ENCODE assay signal across 15 cellular contexts in the genomic region with DNA sequence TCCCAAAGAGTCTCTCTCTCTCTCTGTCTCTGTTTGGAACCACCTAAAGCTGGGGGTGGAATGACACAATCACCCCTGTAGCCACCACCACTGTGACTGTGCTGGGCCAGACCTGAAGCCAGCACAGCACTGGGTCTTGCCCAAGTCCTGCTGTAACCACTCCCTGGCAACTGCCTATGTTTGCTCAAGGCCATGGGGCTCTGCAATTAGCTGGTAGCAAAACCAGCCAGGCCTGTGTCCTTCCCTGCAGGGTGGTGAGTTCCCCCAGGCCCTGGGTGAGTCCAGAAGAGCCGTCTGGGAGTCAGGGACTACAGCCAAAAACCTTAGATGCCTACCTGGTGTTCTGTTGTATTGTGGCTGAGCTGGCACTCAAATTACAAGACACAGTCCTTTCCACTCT. TPM values are rescaled to one million over a fixed set of nuclear protein-coding genes. Genes with fewer than 3 reads are reported as not detected.
DNase-seq lines count a peak whose midpoint lies in the region; ATAC-seq and TF ChIP-seq lines count a peak whose summit lies in the region.
"Had no signal": no experiment of that assay in that cellular context is flagged by ENCODE, and none has a peak within 500 bp of the region (broad histone marks: within the 10 kb centered on the region; RNA-seq: fewer than 3 reads in every experiment).

No MANE protein-coding gene starts in this region.

- H3K36me3 ChIP-seq in GM23248 (ENCODE audit: low read depth) (no peaks in the 10 kb centered on the region; the same call in 1 of the 2 replicates), SK-N-SH (replicated peaks in 1 of 2; ENCODE audit: control insufficient read depth in 1 of 2, insufficient read depth in 2 of 2, low read length in 1 of 2) (peaks cover 3 to 23% of the 10 kb centered on the region in 2 experiments)

- H3K79me2 ChIP-seq in GM23248 (ENCODE audit: insufficient read depth) (no peaks in the 10 kb centered on the region), SK-N-SH (ENCODE audit: insufficient read depth) (no peaks in the 10 kb centered on the region)

- no peaks in the 10 kb centered on the region for H3K4me1 Mint-ChIP-seq in neural crest cell
- H3K4me1 Mint-ChIP-seq: CD14-positive monocyte had no signal

- H3K27me3 Mint-ChIP-seq in neural crest cell (ENCODE audit: low read depth): no peaks in the 10 kb centered on the region
- H3K27me3 Mint-ChIP-seq: effector memory CD8-positive, alpha-beta T cell had no signal

- no peak for ATAC-seq in HG03159 (IDR thresholded peaks at IDR 0.05; ENCODE audit: unreplicated experiment)
- ATAC-seq: effector memory CD8-positive, alpha-beta T cell had no signal

- no peak for TF ChIP-seq RAD21 in SK-N-SH (IDR thresholded peaks at IDR 0.05; ENCODE audit: low read length)

- H2AFZ ChIP-seq in GM23248: no peak overlapping the region
- H2AFZ ChIP-seq in SK-N-SH (ENCODE audit: low read depth): no peak overlapping the region

- H3K4me3 ChIP-seq in GM23248 (no peak overlapping the region), SK-N-SH (ENCODE audit: low read depth in 2 of 2, low read length in 1 of 2) (no peak overlapping the region)
- H3K4me3 ChIP-seq: SJCRH30 had no signal

- H3K4me3 Mint-ChIP-seq in neural crest cell: no peak overlapping the region
- H3K4me3 Mint-ChIP-seq: CD14-positive monocyte; effector memory CD8-positive, alpha-beta T cell had no signal

- H3K9me2 ChIP-seq in GM23248 (ENCODE audit: insufficient read depth) (no peaks in the 10 kb centered on the region), SK-N-SH (no peaks in the 10 kb centered on the region)

- WGBS in GM23248 (ENCODE audit: low coverage in 1 of 2, low lambda C conversion rate in 2 of 2, missing lambda C conversion rate in 2 of 2), 2 experiments: 22 to 47% methylated on average over 1 of the region's 1 CpG
- 43% methylated on average over 1 of the region's 1 CpG for WGBS in SK-N-SH (ENCODE audit: low lambda C conversion rate)

- TF ChIP-seq EP300 in SK-N-SH (IDR thresholded peaks at IDR 0.05; ENCODE audit: borderline replicate concordance in 1 of 2, low read depth in 1 of 2, low read length in 1 of 2): no peak

- H3K4me2 ChIP-seq in GM23248 (ENCODE audit: unreplicated experiment) (no peak overlapping the region), SK-N-SH (no peak overlapping the region)

- H3K4me1 ChIP-seq in GM23248 (ENCODE audit: insufficient read depth): no peaks in the 10 kb centered on the region
- H3K4me1 ChIP-seq in SK-N-SH (ENCODE audit: control insufficient read depth in 1 of 2, insufficient read depth in 2 of 2, low read depth in 1 of 2, low read length in 1 of 2): peaks cover 0 to 15% of the 10 kb centered on the region in 2 experiments; a peak in 1 of 4 replicates
- H3K4me1 ChIP-seq: SJCRH30 had no signal

- TF ChIP-seq CTCF in neural crest cell (conservative IDR thresholded peaks at IDR 0.05) (no peak), SK-N-SH (IDR thresholded peaks at IDR 0.05) (no peak)

- in situ Hi-C loops in GM23248 (cut with MboI): loop anchor here (5.0 kb wide), 1 partner anchor 257 kb away; no protein-coding TSS in a partner anchor

- H3K27ac ChIP-seq in GM23248 (no peak overlapping the region), epithelial cell of prostate (peak overlapping the region; percentile 6), SK-N-SH (ENCODE audit: low read depth in 2 of 2, low read length in 1 of 2) (peak overlapping the region in 1 of 2 experiments; percentile 39; a peak in 1 of 4 replicates)
- H3K27ac ChIP-seq: SJCRH30, WERI-Rb-1 had no signal

- H4K20me1 ChIP-seq in GM23248 (ENCODE audit: insufficient read depth) (no peaks in the 10 kb centered on the region), SK-N-SH (ENCODE audit: insufficient read depth) (no peaks in the 10 kb centered on the region)

- peaks cover 6% of the 10 kb centered on the region for H3K36me3 Mint-ChIP-seq in neural crest cell (ENCODE audit: low read depth)

- no peaks in the 10 kb centered on the region for H3F3A ChIP-seq in GM23248 (ENCODE audit: insufficient read depth)
- no peaks in the 10 kb centered on the region for H3F3A ChIP-seq in SK-N-SH (replicated peaks; ENCODE audit: insufficient read depth)

- no peaks in the 10 kb centered on the region for H3K27me3 ChIP-seq in GM23248 (replicated peaks; ENCODE audit: insufficient read depth)
- no peaks in the 10 kb centered on the region for H3K27me3 ChIP-seq in SK-N-SH (ENCODE audit: insufficient read depth)
- H3K27me3 ChIP-seq: SJCRH30 had no signal

- H3K9me3 ChIP-seq in GM23248 (ENCODE audit: low read depth) (no peaks in the 10 kb centered on the region), SK-N-SH (no peaks in the 10 kb centered on the region)
- H3K9me3 ChIP-seq: SJCRH30 had no signal

- DNase-seq in GM23248 (peak; percentile 23), NCI-H69 (lab: John Stamatoyannopoulos, UW) (peak; percentile 98), epithelial cell of prostate (ENCODE audit: low read depth, low spot score) (peak; percentile 45), neural crest cell (ENCODE audit: low read depth, low spot score) (no peak), SK-N-SH (no peak), AG08395 (ENCODE audit: low spot score) (no peak), SKM-1 treated with dmso at 0.1 percent for 144 hours (lab: John Stamatoyannopoulos, UW; ENCODE audit: unreplicated experiment) (no peak)
- DNase-seq: activated T-cell treated with anti-CD3 and anti-CD28 coated beads, Interleukin-2, amount 50 U/mL, for 48 hours; effector memory CD8-positive, alpha-beta T cell; H7; SJCRH30; stimulated activated CD4-positive, alpha-beta T cell treated with anti-CD3 and anti-CD28 coated beads, Interleukin-4, amount 100 ng/mL, for 4 hours; WERI-Rb-1 had no signal

- POLR2A ChIA-PET in SK-N-SH (lab: Yijun Ruan, JAX): no interaction called here

- peak overlapping the region; percentile 53 for H3K27ac Mint-ChIP-seq in neural crest cell (ENCODE audit: unreplicated experiment)

- H3K9ac ChIP-seq in GM23248 (no peak overlapping the region), SK-N-SH (no peak overlapping the region)

- CTCF ChIA-PET in SK-N-SH (lab: Yijun Ruan, JAX): interaction anchor here (0.9 to 1.8 kb wide), 3 partner anchors 15 to 262 kb away, joined by 3 to 8 read pairs (median 3); no protein-coding TSS in a partner anchor

- no peaks in the 10 kb centered on the region for H3K9me3 Mint-ChIP-seq in neural crest cell
- H3K9me3 Mint-ChIP-seq: CD14-positive monocyte; effector memory CD8-positive, alpha-beta T cell had no signal

TF ChIP-seq in SK-N-SH, 30 proteins besides CTCF, POLR2A, EP300 and RAD21 (continues in another document):
- TF ChIP-seq, protein P1, sequence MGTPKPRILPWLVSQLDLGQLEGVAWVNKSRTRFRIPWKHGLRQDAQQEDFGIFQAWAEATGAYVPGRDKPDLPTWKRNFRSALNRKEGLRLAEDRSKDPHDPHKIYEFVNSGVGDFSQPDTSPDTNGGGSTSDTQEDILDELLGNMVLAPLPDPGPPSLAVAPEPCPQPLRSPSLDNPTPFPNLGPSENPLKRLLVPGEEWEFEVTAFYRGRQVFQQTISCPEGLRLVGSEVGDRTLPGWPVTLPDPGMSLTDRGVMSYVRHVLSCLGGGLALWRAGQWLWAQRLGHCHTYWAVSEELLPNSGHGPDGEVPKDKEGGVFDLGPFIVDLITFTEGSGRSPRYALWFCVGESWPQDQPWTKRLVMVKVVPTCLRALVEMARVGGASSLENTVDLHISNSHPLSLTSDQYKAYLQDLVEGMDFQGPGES (IDR thresholded peaks at IDR 0.05; ENCODE audit: low read depth, low read length): no peak
- TF ChIP-seq POLR2AphosphoS5 (IDR thresholded peaks at IDR 0.05; ENCODE audit: low read depth, low read length) (no peak), NFIC (IDR thresholded peaks at IDR 0.05; ENCODE audit: borderline replicate concordance) (no peak), FOXJ3 (CRISPR knock-in tag; IDR thresholded peaks at IDR 0.05) (no peak), GABPA (IDR thresholded peaks at IDR 0.05; ENCODE audit: low read depth) (no peak), FOXM1 (IDR thresholded peaks at IDR 0.05; ENCODE audit: low read depth) (no peak), TCF12 (IDR thresholded peaks at IDR 0.05) (no peak), RXRA (IDR thresholded peaks at IDR 0.05; ENCODE audit: borderline replicate concordance, low read depth) (no peak)
- TF ChIP-seq, protein P2, sequence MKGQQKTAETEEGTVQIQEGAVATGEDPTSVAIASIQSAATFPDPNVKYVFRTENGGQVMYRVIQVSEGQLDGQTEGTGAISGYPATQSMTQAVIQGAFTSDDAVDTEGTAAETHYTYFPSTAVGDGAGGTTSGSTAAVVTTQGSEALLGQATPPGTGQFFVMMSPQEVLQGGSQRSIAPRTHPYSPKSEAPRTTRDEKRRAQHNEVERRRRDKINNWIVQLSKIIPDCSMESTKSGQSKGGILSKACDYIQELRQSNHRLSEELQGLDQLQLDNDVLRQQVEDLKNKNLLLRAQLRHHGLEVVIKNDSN (IDR thresholded peaks at IDR 0.05; ENCODE audit: borderline replicate concordance, low read depth): no peak
- TF ChIP-seq, protein P3, sequence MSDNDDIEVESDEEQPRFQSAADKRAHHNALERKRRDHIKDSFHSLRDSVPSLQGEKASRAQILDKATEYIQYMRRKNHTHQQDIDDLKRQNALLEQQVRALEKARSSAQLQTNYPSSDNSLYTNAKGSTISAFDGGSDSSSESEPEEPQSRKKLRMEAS (IDR thresholded peaks at IDR 0.05; ENCODE audit: low read depth): no peak
- TF ChIP-seq, protein P4, sequence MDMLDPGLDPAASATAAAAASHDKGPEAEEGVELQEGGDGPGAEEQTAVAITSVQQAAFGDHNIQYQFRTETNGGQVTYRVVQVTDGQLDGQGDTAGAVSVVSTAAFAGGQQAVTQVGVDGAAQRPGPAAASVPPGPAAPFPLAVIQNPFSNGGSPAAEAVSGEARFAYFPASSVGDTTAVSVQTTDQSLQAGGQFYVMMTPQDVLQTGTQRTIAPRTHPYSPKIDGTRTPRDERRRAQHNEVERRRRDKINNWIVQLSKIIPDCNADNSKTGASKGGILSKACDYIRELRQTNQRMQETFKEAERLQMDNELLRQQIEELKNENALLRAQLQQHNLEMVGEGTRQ (IDR thresholded peaks at IDR 0.05; ENCODE audit: borderline replicate concordance, low read depth, low read length): no peak
- TF ChIP-seq, protein P5, sequence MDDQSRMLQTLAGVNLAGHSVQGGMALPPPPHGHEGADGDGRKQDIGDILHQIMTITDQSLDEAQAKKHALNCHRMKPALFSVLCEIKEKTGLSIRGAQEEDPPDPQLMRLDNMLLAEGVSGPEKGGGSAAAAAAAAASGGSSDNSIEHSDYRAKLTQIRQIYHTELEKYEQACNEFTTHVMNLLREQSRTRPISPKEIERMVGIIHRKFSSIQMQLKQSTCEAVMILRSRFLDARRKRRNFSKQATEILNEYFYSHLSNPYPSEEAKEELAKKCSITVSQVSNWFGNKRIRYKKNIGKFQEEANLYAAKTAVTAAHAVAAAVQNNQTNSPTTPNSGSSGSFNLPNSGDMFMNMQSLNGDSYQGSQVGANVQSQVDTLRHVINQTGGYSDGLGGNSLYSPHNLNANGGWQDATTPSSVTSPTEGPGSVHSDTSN (IDR thresholded peaks at IDR 0.05): no peak

RNA-seq across cellular contexts. Expression of a gene that starts 50.8 kb away (rescaled TPM):
- total RNA-seq in GM23248 (2014; rRNA removed; shearing (Covaris generic)): 15.2 and 28.5 TPM in 2 replicates
- polyA plus RNA-seq in GM23248 (2016; fragmentation: Nextera tagmentation; extraction: Ambion mirVana) (15.7 and 17.1 TPM in 2 replicates), SK-N-SH (2012; rRNA removed) (17.2 and 21.2 TPM in 2 replicates)
- total RNA-seq in neural crest cell: 13.1 and 15.6 TPM in 2 replicates
- polyA plus RNA-seq in SK-N-SH (2012; cell fraction: cytosol; rRNA removed): 10.3 and 13.6 TPM in 2 replicates
- polyA plus RNA-seq in SK-N-SH (2012; cell fraction: nucleus; rRNA removed): 30.7 and 41.6 TPM in 2 replicates

Comparison
In these comparisons a context has a peak if more than half of its experiments do, and no peak if none do; other contexts are left out.
1. DNase-seq: peak in GM23248 (single experiment), NCI-H69 (single experiment) and epithelial cell of prostate (single experiment); none in neural crest cell (single experiment), SK-N-SH (single experiment), AG08395 (single experiment) and SKM-1 treated with dmso at 0.1 percent for 144 hours (single experiment).